Comparison of ENCODE assay signal across 15 cellular contexts in genomic region chr4:148477276-148477675, GRCh38. TPM values are rescaled to one million over a fixed set of nuclear protein-coding genes. Genes with fewer than 3 reads are reported as not detected.
DNase-seq lines count a peak whose midpoint lies in the region; ATAC-seq and TF ChIP-seq lines count a peak whose summit lies in the region.
"Had no signal": no experiment of that assay in that cellular context is flagged by ENCODE, and none has a peak within 500 bp of the region (broad histone marks: within the 10 kb centered on the region; RNA-seq: fewer than 3 reads in every experiment).

No MANE protein-coding gene starts in this region.

- no peak overlapping the region for H3K4ac ChIP-seq in neuronal stem cell (ENCODE audit: low read length)

- peak overlapping the region; percentile 36 for H3K27ac ChIP-seq in neuronal stem cell (replicated peaks; ENCODE audit: low read length)
- H3K27ac ChIP-seq in PC-9: no peak overlapping the region
- H3K27ac ChIP-seq: BLaER1, GM23248 had no signal

- H3K79me2 ChIP-seq in PC-9 (ENCODE audit: low read depth): no peaks in the 10 kb centered on the region

- peaks cover 4% of the 10 kb centered on the region; the same call in 1 of the 2 replicates for H3K36me3 Mint-ChIP-seq in WTC11
- H3K36me3 Mint-ChIP-seq: IgD-negative memory B cell had no signal

- no peak overlapping the region for H2BK12ac ChIP-seq in neuronal stem cell (ENCODE audit: low read length)

- DNase-seq in COLO829 (ENCODE audit: low spot score): peak; percentile 44
- DNase-seq in WTC11 (ENCODE audit: low spot score): no peak
- DNase-seq in iPS DF 19.7 (ENCODE audit: low read depth, low spot score): peak; percentile 15
- peak; percentile 18 for DNase-seq in neuronal stem cell (ENCODE audit: low spot score)
- no peak for DNase-seq in PC-9
- no peak for DNase-seq in middle frontal gyrus (ENCODE audit: extremely low spot score, low spot score)
- no peak for DNase-seq in GM13976 (ENCODE audit: low spot score)
- DNase-seq: 8988T, AML-193, Calu3, DMS 273 treated with DMSO at 0.1 percent for 48 hours, GM23248, H9 had no signal

- no peak overlapping the region for H3K23ac ChIP-seq in neuronal stem cell (ENCODE audit: low read depth, low read length, poor library complexity)

- no peaks in the 10 kb centered on the region for H3F3A ChIP-seq in PC-9 (ENCODE audit: insufficient read depth, low read depth)

- H3K4me1 ChIP-seq in neuronal stem cell (ENCODE audit: control insufficient read depth in 2 of 2, insufficient read depth in 1 of 2, low read depth in 1 of 2, low read length in 2 of 2) (peaks cover 0 to 2% of the 10 kb centered on the region in 2 donors), PC-9 (replicated peaks; ENCODE audit: insufficient read depth) (no peaks in the 10 kb centered on the region)
- H3K4me1 ChIP-seq: BLaER1 had no signal

- TF ChIP-seq CTCF in WTC11 (IDR thresholded peaks at IDR 0.05) (no peak), PC-9 (conservative IDR thresholded peaks at IDR 0.05) (no peak), GM13976 (IDR thresholded peaks at IDR 0.05; ENCODE audit: borderline replicate concordance, control extremely low read depth, extremely low read depth, insufficient read depth, missing control alignments) (no peak)

- no peak overlapping the region for H3K4me3 ChIP-seq in neuronal stem cell (ENCODE audit: low read length in 2 of 2)
- no peak overlapping the region for H3K4me3 ChIP-seq in PC-9
- H3K4me3 ChIP-seq: BLaER1, GM23248 had no signal

- H3K4me3 Mint-ChIP-seq in WTC11: no peak overlapping the region
- H3K4me3 Mint-ChIP-seq: H9, IgD-negative memory B cell had no signal

- no peak overlapping the region for H4K8ac ChIP-seq in neuronal stem cell (ENCODE audit: low read depth, low read length)

- H3K18ac ChIP-seq in neuronal stem cell (ENCODE audit: low read length): no peak overlapping the region

- CTCF ChIA-PET in WTC11 (lab: Charles Lee): no interaction called here
- CTCF ChIA-PET in PC-9 (lab: Charles Lee): no interaction called here

- ATAC-seq in WTC11: peak; percentile 58

- H3K27me3 ChIP-seq in neuronal stem cell (ENCODE audit: control insufficient read depth in 3 of 3, insufficient read depth in 3 of 3, low read depth in 1 of 3, low read length in 3 of 3) (no peaks in the 10 kb centered on the region), PC-9 (ENCODE audit: insufficient read depth, low read depth) (no peaks in the 10 kb centered on the region)
- H3K27me3 ChIP-seq: BLaER1 had no signal

- H3K14ac ChIP-seq in neuronal stem cell (ENCODE audit: low read length): no peak overlapping the region

- no peak overlapping the region for H4K91ac ChIP-seq in neuronal stem cell (ENCODE audit: low read depth, low read length, poor library complexity)

- H3K36me3 ChIP-seq in neuronal stem cell (replicated peaks in 1 of 2; ENCODE audit: control insufficient read depth in 2 of 2, insufficient read depth in 2 of 2, low read length in 2 of 2): no peaks in the 10 kb centered on the region
- H3K36me3 ChIP-seq in PC-9 (ENCODE audit: low read depth): no peaks in the 10 kb centered on the region
- H3K36me3 ChIP-seq: BLaER1 had no signal

- in situ Hi-C loops in GM13976 (cut with MboI; ENCODE audit: low sequenced_read_pairs, unreplicated experiment): no loop called here

- no peak overlapping the region for H3K27ac Mint-ChIP-seq in WTC11
- H3K27ac Mint-ChIP-seq: IgD-negative memory B cell had no signal

- no CpG with 5 or more reads among the region's 3 CpGs for WGBS in neuronal stem cell (ENCODE audit: extremely low coverage in 2 of 2, insufficient read length in 2 of 2, insufficient replicate concordance in 1 of 2), 2 donors

- H2AFZ ChIP-seq in neuronal stem cell (ENCODE audit: low read length) (no peak overlapping the region), PC-9 (no peak overlapping the region)
- H2AFZ ChIP-seq: GM23248 had no signal

- H3K9me3 Mint-ChIP-seq in WTC11: peaks cover 4% of the 10 kb centered on the region

- H3K4me2 ChIP-seq in neuronal stem cell (ENCODE audit: insufficient read depth, low read length, poor library complexity, severe bottlenecking) (no peak overlapping the region), PC-9 (no peak overlapping the region)
- H3K4me2 ChIP-seq: BLaER1 had no signal

- H2BK120ac ChIP-seq in neuronal stem cell (ENCODE audit: low read depth, low read length): no peak overlapping the region

- H4K20me1 ChIP-seq in PC-9 (ENCODE audit: insufficient read depth): no peaks in the 10 kb centered on the region
- H4K20me1 ChIP-seq: BLaER1 had no signal

- H2BK5ac ChIP-seq in neuronal stem cell (ENCODE audit: low read length): no peak overlapping the region

- peaks cover 0 to 1% of the 10 kb centered on the region in 2 donors for H3K9me3 ChIP-seq in neuronal stem cell (replicated peaks in 1 of 2; ENCODE audit: control insufficient read depth in 2 of 2, insufficient read depth in 1 of 2, low read depth in 1 of 2, low read length in 2 of 2)
- no peaks in the 10 kb centered on the region for H3K9me3 ChIP-seq in PC-9 (ENCODE audit: insufficient read depth, low read depth)
- H3K9me3 ChIP-seq: BLaER1 had no signal

- no peak overlapping the region for H2AK5ac ChIP-seq in neuronal stem cell (ENCODE audit: low read depth, low read length)

- H3K9me2 ChIP-seq in PC-9 (ENCODE audit: insufficient read depth): no peaks in the 10 kb centered on the region

- peaks cover 5% of the 10 kb centered on the region for H3K4me1 Mint-ChIP-seq in WTC11
- H3K4me1 Mint-ChIP-seq: IgD-negative memory B cell had no signal

- no peaks in the 10 kb centered on the region for H3K27me3 Mint-ChIP-seq in WTC11 (ENCODE audit: low read depth)
- H3K27me3 Mint-ChIP-seq: IgD-negative memory B cell had no signal

- no peak overlapping the region for H2BK15ac ChIP-seq in neuronal stem cell (ENCODE audit: low read length)

- no peak overlapping the region for H3K9ac ChIP-seq in neuronal stem cell (ENCODE audit: low read depth, low read length, poor library complexity)
- H3K9ac ChIP-seq: BLaER1, GM23248 had no signal

- POLR2A ChIA-PET in WTC11 (lab: Charles Lee) (no interaction called here), PC-9 (lab: Charles Lee; ENCODE audit: unreplicated experiment) (no interaction called here)

- BruUV-seq in PC-9 (replicated peaks; lab: Mats Ljungman, UMichigan): no TSS peak

- intact Hi-C loops in PC-9 (cut with micrococcal nuclease; ENCODE audit: unreplicated experiment): no loop called here

- no peaks in the 10 kb centered on the region for H3K79me1 ChIP-seq in neuronal stem cell (ENCODE audit: low read depth, low read length)

TF ChIP-seq in WTC11, 78 proteins besides CTCF, POLR2A, EP300 and RAD21:
- TF ChIP-seq ATF3 (CRISPR knock-in tag; conservative IDR thresholded peaks at IDR 0.05) (no peak), ZNF317 (CRISPR knock-in tag; IDR thresholded peaks at IDR 0.05; ENCODE audit: borderline replicate concordance, low read depth) (no peak), JUN (CRISPR knock-in tag; IDR thresholded peaks at IDR 0.05) (no peak), SOX15 (CRISPR knock-in tag; IDR thresholded peaks at IDR 0.05) (no peak), NR2C2 (CRISPR knock-in tag; IDR thresholded peaks at IDR 0.05) (no peak), NFE2L1 (CRISPR knock-in tag; IDR thresholded peaks at IDR 0.05) (no peak), ELF4 (CRISPR knock-in tag; IDR thresholded peaks at IDR 0.05; ENCODE audit: low read depth) (no peak), ETV6 (CRISPR knock-in tag; IDR thresholded peaks at IDR 0.05) (no peak), MYBL2 (CRISPR knock-in tag; IDR thresholded peaks at IDR 0.05) (no peak)
- TF ChIP-seq, protein P1, sequence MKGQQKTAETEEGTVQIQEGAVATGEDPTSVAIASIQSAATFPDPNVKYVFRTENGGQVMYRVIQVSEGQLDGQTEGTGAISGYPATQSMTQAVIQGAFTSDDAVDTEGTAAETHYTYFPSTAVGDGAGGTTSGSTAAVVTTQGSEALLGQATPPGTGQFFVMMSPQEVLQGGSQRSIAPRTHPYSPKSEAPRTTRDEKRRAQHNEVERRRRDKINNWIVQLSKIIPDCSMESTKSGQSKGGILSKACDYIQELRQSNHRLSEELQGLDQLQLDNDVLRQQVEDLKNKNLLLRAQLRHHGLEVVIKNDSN (CRISPR knock-in tag; IDR thresholded peaks at IDR 0.05): no peak
- TF ChIP-seq, protein P2, sequence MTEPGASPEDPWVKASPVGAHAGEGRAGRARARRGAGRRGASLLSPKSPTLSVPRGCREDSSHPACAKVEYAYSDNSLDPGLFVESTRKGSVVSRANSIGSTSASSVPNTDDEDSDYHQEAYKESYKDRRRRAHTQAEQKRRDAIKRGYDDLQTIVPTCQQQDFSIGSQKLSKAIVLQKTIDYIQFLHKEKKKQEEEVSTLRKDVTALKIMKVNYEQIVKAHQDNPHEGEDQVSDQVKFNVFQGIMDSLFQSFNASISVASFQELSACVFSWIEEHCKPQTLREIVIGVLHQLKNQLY (CRISPR knock-in tag; IDR thresholded peaks at IDR 0.05): no peak
- TF ChIP-seq, protein P3, sequence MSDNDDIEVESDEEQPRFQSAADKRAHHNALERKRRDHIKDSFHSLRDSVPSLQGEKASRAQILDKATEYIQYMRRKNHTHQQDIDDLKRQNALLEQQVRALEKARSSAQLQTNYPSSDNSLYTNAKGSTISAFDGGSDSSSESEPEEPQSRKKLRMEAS (CRISPR knock-in tag; IDR thresholded peaks at IDR 0.05): no peak
- TF ChIP-seq, protein P4, sequence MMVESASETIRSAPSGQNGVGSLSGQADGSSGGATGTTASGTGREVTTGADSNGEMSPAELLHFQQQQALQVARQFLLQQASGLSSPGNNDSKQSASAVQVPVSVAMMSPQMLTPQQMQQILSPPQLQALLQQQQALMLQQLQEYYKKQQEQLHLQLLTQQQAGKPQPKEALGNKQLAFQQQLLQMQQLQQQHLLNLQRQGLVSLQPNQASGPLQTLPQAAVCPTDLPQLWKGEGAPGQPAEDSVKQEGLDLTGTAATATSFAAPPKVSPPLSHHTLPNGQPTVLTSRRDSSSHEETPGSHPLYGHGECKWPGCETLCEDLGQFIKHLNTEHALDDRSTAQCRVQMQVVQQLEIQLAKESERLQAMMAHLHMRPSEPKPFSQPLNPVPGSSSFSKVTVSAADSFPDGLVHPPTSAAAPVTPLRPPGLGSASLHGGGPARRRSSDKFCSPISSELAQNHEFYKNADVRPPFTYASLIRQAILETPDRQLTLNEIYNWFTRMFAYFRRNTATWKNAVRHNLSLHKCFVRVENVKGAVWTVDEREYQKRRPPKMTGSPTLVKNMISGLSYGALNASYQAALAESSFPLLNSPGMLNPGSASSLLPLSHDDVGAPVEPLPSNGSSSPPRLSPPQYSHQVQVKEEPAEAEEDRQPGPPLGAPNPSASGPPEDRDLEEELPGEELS (CRISPR knock-in tag; IDR thresholded peaks at IDR 0.05): no peak

RNA-seq across cellular contexts. Expression of gene NR3C2, which starts 35.1 kb away (rescaled TPM):
- total RNA-seq in WTC11 (2021): 2.6 to 3.6 TPM (median 2.8 TPM) in 3 replicates
- 0.42 TPM for polyA plus RNA-seq in neuronal stem cell (2013, experiment 1 of 2)
- polyA plus RNA-seq in neuronal stem cell (2013, experiment 2 of 2): 0.73 TPM
- total RNA-seq in PC-9 (2021): 0.93 and 0.96 TPM in 2 replicates
- total RNA-seq: GM23248 had no signal

Comparison
In these comparisons a context has a peak if more than half of its experiments do, and no peak if none do; other contexts are left out.
1. DNase-seq: peak in COLO829 (single experiment), iPS DF 19.7 (single experiment) and neuronal stem cell (single experiment); none in WTC11 (single experiment), PC-9 (0 of 2), middle frontal gyrus (single experiment) and GM13976 (single experiment).